ENCODE assay signal across 21 cellular contexts in the genomic region with DNA sequence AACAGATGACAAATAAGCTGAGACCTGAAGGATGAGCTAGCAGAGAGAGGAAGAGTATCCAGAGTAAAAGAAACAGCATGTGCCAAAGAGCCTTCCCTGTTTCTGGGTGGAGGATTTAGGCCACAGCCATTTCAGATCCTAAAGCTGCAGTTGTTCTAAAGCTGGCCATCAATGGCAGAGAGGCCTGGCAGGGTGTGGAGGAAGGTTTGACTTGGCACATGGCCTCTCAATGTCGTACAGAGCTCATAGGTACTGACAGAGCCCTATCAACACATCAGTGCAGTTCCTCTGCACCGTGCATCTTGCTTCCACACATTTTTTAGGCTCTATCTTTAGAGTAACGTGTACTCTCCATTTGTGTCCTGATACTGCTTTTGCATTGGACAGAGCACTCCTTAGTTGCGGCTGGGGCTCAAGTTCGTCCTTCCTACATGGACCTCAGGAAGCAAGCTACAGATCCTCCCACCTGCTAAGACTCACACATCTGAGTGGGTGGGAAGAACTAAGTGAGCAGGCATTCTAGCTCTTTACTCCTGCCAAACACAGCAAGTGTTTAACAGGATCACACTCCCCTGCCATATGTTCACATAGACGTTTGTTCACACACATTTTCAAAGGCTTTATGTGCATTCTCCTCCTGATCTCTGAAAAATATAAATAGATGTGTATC. TPM values are rescaled to one million over a fixed set of nuclear protein-coding genes. Genes with fewer than 3 reads are reported as not detected.
DNase-seq lines count a peak whose midpoint lies in the region; TF ChIP-seq lines count a peak whose summit lies in the region.
"Had no signal": no experiment of that assay in that cellular context is flagged by ENCODE, and none has a peak within 500 bp of the region (broad histone marks: within the 10 kb centered on the region; RNA-seq: fewer than 3 reads in every experiment).

No MANE protein-coding gene starts in this region.

- intact Hi-C loops in CD14-positive monocyte (cut with micrococcal nuclease): loop anchor here (10.0 kb wide), 2 partner anchors 121 to 1151 kb away; a partner anchor contains a TSS

- H3K4me1 Mint-ChIP-seq in brain (peaks cover 39% of the 10 kb centered on the region), nephron (peaks cover 38% of the 10 kb centered on the region), CD14-positive monocyte (peaks cover 20% of the 10 kb centered on the region)
- peaks cover 26% of the 10 kb centered on the region for H3K4me1 Mint-ChIP-seq in activated CD4-positive, alpha-beta memory T cell treated with anti-CD3 and anti-CD28 coated beads, Interleukin-2, amount 10 ng/mL, durations not matched to agents 7 days and 5 days

- DNase-seq in DMS 273 treated with DMSO at 0.1 percent for 48 hours (lab: John Stamatoyannopoulos, UW) (peak; percentile 86), NCI-H1694 (lab: John Stamatoyannopoulos, UW) (peak; percentile 78), CD14-positive monocyte (ENCODE audit: low spot score) (no peak), A172 (ENCODE audit: low spot score) (no peak), coronary artery (ENCODE audit: low spot score) (no peak)
- no peak for DNase-seq in activated CD4-positive, alpha-beta memory T cell treated with anti-CD3 and anti-CD28 coated beads, Interleukin-2, amount 10 ng/mL, durations not matched to agents 7 days and 5 days
- DNase-seq: activated naive CD8-positive, alpha-beta T cell treated with anti-CD3 and anti-CD28 coated beads, Interleukin-2, amount 50 U/mL, for 24 hours; COR-L47; GDM1; NCI-H1436; NCI-H2227 treated with DMSO at 0.1 percent for 48 hours; stimulated activated naive CD8-positive, alpha-beta T cell treated with anti-CD3 and anti-CD28 coated beads, Interleukin-15, amount 100 ng/mL, for 72 hours; SW 1271; trophoblast cell had no signal

- peaks cover 4 to 13% (median 10%) of the 10 kb centered on the region in 5 experiments for H3K9me3 Mint-ChIP-seq in brain
- no peaks in the 10 kb centered on the region for H3K9me3 Mint-ChIP-seq in nephron
- peaks cover 2 to 10% (median 4%) of the 10 kb centered on the region in 7 donors for H3K9me3 Mint-ChIP-seq in CD14-positive monocyte
- H3K9me3 Mint-ChIP-seq in activated CD4-positive, alpha-beta memory T cell treated with anti-CD3 and anti-CD28 coated beads, Interleukin-2, amount 10 ng/mL, durations not matched to agents 7 days and 5 days: no peaks in the 10 kb centered on the region
- H3K9me3 Mint-ChIP-seq: activated T-helper 17 cell treated with anti-CD3 and anti-CD28 coated beads, Interleukin-2, amount 50 U/mL, for 72 hours had no signal

- POLR2A ChIA-PET in activated CD4-positive, alpha-beta memory T cell treated with anti-CD3 and anti-CD28 coated beads, Interleukin-2, amount 10 ng/mL, durations not matched to agents 7 days and 5 days (lab: Charles Lee): interaction anchor here (1.0 kb wide), 1 partner anchor 56 kb away, joined by 3 read pairs; no protein-coding TSS in a partner anchor

- H3K4me3 Mint-ChIP-seq in brain (peak overlapping the region in 3 of 5 experiments; percentile 46 to 61 (median 59)), nephron (peak overlapping the region in 1 of 3 experiments; percentile 49), CD14-positive monocyte (no peak overlapping the region)
- H3K4me3 Mint-ChIP-seq in activated CD4-positive, alpha-beta memory T cell treated with anti-CD3 and anti-CD28 coated beads, Interleukin-2, amount 10 ng/mL, durations not matched to agents 7 days and 5 days: no peak overlapping the region
- H3K4me3 Mint-ChIP-seq: activated naive CD8-positive, alpha-beta T cell treated with anti-CD3 and anti-CD28 coated beads, Interleukin-2, amount 50 U/mL, for 24 hours; activated T-helper 17 cell treated with anti-CD3 and anti-CD28 coated beads, Interleukin-2, amount 50 U/mL, for 72 hours; stimulated activated naive CD8-positive, alpha-beta T cell treated with anti-CD3 and anti-CD28 coated beads, Interleukin-15, amount 100 ng/mL, for 72 hours had no signal

- H3K4me3 ChIP-seq in coronary artery: no peak overlapping the region
- H3K4me3 ChIP-seq: breast epithelium, esophagus muscularis mucosa, HAP-1, skin epidermis had no signal

- H3K36me3 Mint-ChIP-seq in brain (peaks cover 4% of the 10 kb centered on the region), nephron (ENCODE audit: low read depth) (peaks cover 7% of the 10 kb centered on the region), CD14-positive monocyte (peaks cover 0 to 1% of the 10 kb centered on the region in 2 donors)
- H3K36me3 Mint-ChIP-seq in activated CD4-positive, alpha-beta memory T cell treated with anti-CD3 and anti-CD28 coated beads, Interleukin-2, amount 10 ng/mL, durations not matched to agents 7 days and 5 days (ENCODE audit: low read depth): peaks cover 16% of the 10 kb centered on the region

- peak overlapping the region in 4 of 5 experiments; percentile 66 to 94 (median 78) for H3K27ac Mint-ChIP-seq in brain
- H3K27ac Mint-ChIP-seq in nephron: peak overlapping the region; percentile 4 to 76 (median 73)
- no peak overlapping the region for H3K27ac Mint-ChIP-seq in CD14-positive monocyte
- no peak overlapping the region for H3K27ac Mint-ChIP-seq in activated CD4-positive, alpha-beta memory T cell treated with anti-CD3 and anti-CD28 coated beads, Interleukin-2, amount 10 ng/mL, durations not matched to agents 7 days and 5 days
- H3K27ac Mint-ChIP-seq: activated naive CD8-positive, alpha-beta T cell treated with anti-CD3 and anti-CD28 coated beads, Interleukin-2, amount 50 U/mL, for 24 hours; activated T-helper 17 cell treated with anti-CD3 and anti-CD28 coated beads, Interleukin-2, amount 50 U/mL, for 72 hours; stimulated activated naive CD8-positive, alpha-beta T cell treated with anti-CD3 and anti-CD28 coated beads, Interleukin-15, amount 100 ng/mL, for 72 hours had no signal

- no peak for TF ChIP-seq CTCF in brain (conservative IDR thresholded peaks at IDR 0.05)
- TF ChIP-seq CTCF in nephron (IDR thresholded peaks at IDR 0.05; ENCODE audit: unreplicated experiment in 3 of 3): no peak
- no peak for TF ChIP-seq CTCF in CD14-positive monocyte (IDR thresholded peaks at IDR 0.05)
- TF ChIP-seq CTCF in coronary artery (IDR thresholded peaks at IDR 0.05): no peak

- no peak overlapping the region for H3K27ac ChIP-seq in coronary artery
- H3K27ac ChIP-seq: skin epidermis had no signal

- CTCF ChIA-PET in activated CD4-positive, alpha-beta memory T cell treated with anti-CD3 and anti-CD28 coated beads, Interleukin-2, amount 10 ng/mL, durations not matched to agents 7 days and 5 days (lab: Charles Lee): interaction anchor here (0.5 kb wide), 1 partner anchor 42 kb away, joined by 5 read pairs; no protein-coding TSS in a partner anchor

- H3K27me3 Mint-ChIP-seq in brain (peaks cover 6% of the 10 kb centered on the region), nephron (ENCODE audit: low read depth) (no peaks in the 10 kb centered on the region), CD14-positive monocyte (ENCODE audit: low read depth in 3 of 3) (peaks cover 2 to 6% (median 2%) of the 10 kb centered on the region in 3 donors)
- peaks cover 4% of the 10 kb centered on the region for H3K27me3 Mint-ChIP-seq in activated CD4-positive, alpha-beta memory T cell treated with anti-CD3 and anti-CD28 coated beads, Interleukin-2, amount 10 ng/mL, durations not matched to agents 7 days and 5 days
- H3K27me3 Mint-ChIP-seq: activated T-helper 17 cell treated with anti-CD3 and anti-CD28 coated beads, Interleukin-2, amount 50 U/mL, for 72 hours; stimulated activated naive CD8-positive, alpha-beta T cell treated with anti-CD3 and anti-CD28 coated beads, Interleukin-15, amount 100 ng/mL, for 72 hours had no signal

RNA-seq across cellular contexts. Expression of a gene that starts 3.0 kb away (rescaled TPM):
- polyA plus RNA-seq in brain (ENCODE audit: insufficient read depth, low read depth, low replicate concordance) (111 TPM), CD14-positive monocyte (100 to 1,000 TPM in 1 of 2 donors, 10 to 100 TPM in 1; 99.4 to 115 TPM)
- 99.2 and 143 TPM in 2 replicates for total RNA-seq in A172 (2014; rRNA removed; shearing (Covaris generic))
- 10 to 100 TPM; 39.1 to 41.5 TPM for total RNA-seq in activated CD4-positive, alpha-beta memory T cell treated with anti-CD3 and anti-CD28 coated beads, Interleukin-2, amount 10 ng/mL, durations not matched to agents 7 days and 5 days

RNA-seq across cellular contexts. Expression of a gene that starts 57.4 kb away (rescaled TPM):
- polyA plus RNA-seq in brain (ENCODE audit: insufficient read depth, low read depth, low replicate concordance) (16.1 TPM), CD14-positive monocyte (1 to 10 TPM; 1.0 to 2.2 TPM)
- total RNA-seq in A172 (2014; rRNA removed; shearing (Covaris generic)): 26.6 and 29.8 TPM in 2 replicates
- total RNA-seq in activated CD4-positive, alpha-beta memory T cell treated with anti-CD3 and anti-CD28 coated beads, Interleukin-2, amount 10 ng/mL, durations not matched to agents 7 days and 5 days: 10 to 100 TPM; 18.9 to 19.9 TPM

Comparison
In these comparisons a context has a peak if more than half of its experiments do, and no peak if none do; other contexts are left out.
1. DNase-seq: peak in DMS 273 treated with DMSO at 0.1 percent for 48 hours (single experiment) and NCI-H1694 (single experiment); none in CD14-positive monocyte (single experiment), A172 (single experiment), activated CD4-positive, alpha-beta memory T cell treated with anti-CD3 and anti-CD28 coated beads, Interleukin-2, amount 10 ng/mL, durations not matched to agents 7 days and 5 days (single experiment) and coronary artery (single experiment).
2. H3K27ac Mint-ChIP-seq: peak in brain (4 of 5) and nephron (3 of 3); none in CD14-positive monocyte (0 of 7) and activated CD4-positive, alpha-beta memory T cell treated with anti-CD3 and anti-CD28 coated beads, Interleukin-2, amount 10 ng/mL, durations not matched to agents 7 days and 5 days (single experiment).
3. H3K4me3 Mint-ChIP-seq: peak in brain (3 of 5); none in CD14-positive monocyte (0 of 2) and activated CD4-positive, alpha-beta memory T cell treated with anti-CD3 and anti-CD28 coated beads, Interleukin-2, amount 10 ng/mL, durations not matched to agents 7 days and 5 days (single experiment).